In genomic region chr3:12829886-12830784, GRCh38 we compare ENCODE assay signal across 16 cellular contexts. TPM values are rescaled to one million over a fixed set of nuclear protein-coding genes. Genes with fewer than 3 reads are reported as not detected.
DNase-seq lines count a peak whose midpoint lies in the region; ATAC-seq, FAIRE-seq and TF ChIP-seq lines count a peak whose summit lies in the region.
"Had no signal": no experiment of that assay in that cellular context is flagged by ENCODE, and none has a peak within 500 bp of the region (broad histone marks: within the 10 kb centered on the region; RNA-seq: fewer than 3 reads in every experiment).

No MANE protein-coding gene starts in this region.

- BruUV-seq in A673 (replicated peaks; lab: Mats Ljungman, UMichigan) (no TSS peak), K562 (replicated peaks; lab: Mats Ljungman, UMichigan) (no TSS peak)

- H2BK5ac ChIP-seq in H9 (ENCODE audit: insufficient read length, low read length): no peak overlapping the region

- H3K4me3 Mint-ChIP-seq in H9: no peak overlapping the region
- H3K4me3 Mint-ChIP-seq: CD4-positive, CD25-positive, alpha-beta regulatory T cell; stimulated activated effector memory CD8-positive, alpha-beta T cell treated with anti-CD3 and anti-CD28 coated beads, Interleukin-12 subunit alpha, Interleukin-12 subunit beta, amount 100 ng/mL, for 72 hours had no signal

- in situ Hi-C loops in K562 (cut with MboI): no loop called here
- in situ Hi-C loops in KBM-7 (cut with MboI; ENCODE audit: low pct_unique_long_range_greater_than_20kb, low sequenced_read_pairs): no loop called here
- in situ Hi-C loops in ACHN (cut with HindIII; ENCODE audit: low pct_ligation_motif_present, low pct_unique_long_range_greater_than_20kb, low sequenced_read_pairs): no loop called here

- CTCF ChIA-PET in A673 (lab: Charles Lee): interaction anchor here (1.1 kb wide), 1 partner anchor 20 kb away, joined by 12 read pairs; no protein-coding TSS in a partner anchor
- CTCF ChIA-PET in K562 (lab: Yijun Ruan, JAX; ENCODE audit: low intra/inter-chr PET ratio): interaction anchor here (0.8 kb wide), 1 partner anchor 124 kb away, joined by 3 read pairs; no protein-coding TSS in a partner anchor

- H3K27ac ChIP-seq in A673 (ENCODE audit: low read depth, low read length, poor library complexity, severe bottlenecking): peak overlapping the region; percentile 46
- no peak overlapping the region for H3K27ac ChIP-seq in H9 (ENCODE audit: insufficient read length, low read depth, low read length)
- H3K27ac ChIP-seq in K562 (ENCODE audit: extremely low read depth, low read depth, low read length): no peak overlapping the region; the same call in 2 of the 3 replicates
- no peak overlapping the region for H3K27ac ChIP-seq in right lobe of liver

- ATAC-seq in K562: peak; percentile 15
- peak in 3 of 4 donors; percentile 19 to 44 (median 39) for ATAC-seq in right lobe of liver
- ATAC-seq: stimulated activated effector memory CD8-positive, alpha-beta T cell treated with anti-CD3 and anti-CD28 coated beads, Interleukin-12 subunit alpha, Interleukin-12 subunit beta, amount 100 ng/mL, for 72 hours had no signal

- TF ChIP-seq POLR2A in K562 (conservative IDR thresholded peaks at IDR 0.05) (no peak), right lobe of liver (IDR thresholded peaks at IDR 0.05) (no peak)

- no peak overlapping the region for H2AFZ ChIP-seq in H9 (ENCODE audit: low read length)
- H2AFZ ChIP-seq in K562 (ENCODE audit: low read depth, low read length): no peak overlapping the region

- FAIRE-seq in K562 (lab: Jason Lieb, UNC): peak; percentile 35
- FAIRE-seq: frontal cortex had no signal

- H3K27ac Mint-ChIP-seq in H9: peak overlapping the region; percentile 77 to 91 (median 89); a peak in 4 of 7 replicates
- H3K27ac Mint-ChIP-seq: CD4-positive, CD25-positive, alpha-beta regulatory T cell had no signal

- POLR2A ChIA-PET in A673 (lab: Charles Lee; ENCODE audit: low non-redundant PET): interaction anchor here (1.1 kb wide), 1 partner anchor 12 kb away, joined by 3 read pairs; no protein-coding TSS in a partner anchor
- POLR2A ChIA-PET in K562 (lab: Yijun Ruan, JAX): interaction anchor here (0.6 to 11.9 kb wide), 10 partner anchors 8 to 133 kb away, joined by 3 to 108 read pairs (median 5); partner anchors contain the start of gene RPL32

- TF ChIP-seq EP300 in K562 (IDR thresholded peaks at IDR 0.05; ENCODE audit: low read length): no peak

- peak in 1 of 2 experiments; percentile 39; a peak in 1 of 4 replicates for TF ChIP-seq RAD21 in K562 (CRISPR knock-in tag; conservative IDR thresholded peaks at IDR 0.05 in 1 of 2, IDR thresholded peaks at IDR 0.05 in 1 of 2)

- no peaks in the 10 kb centered on the region for H3K9me3 Mint-ChIP-seq in H9
- H3K9me3 Mint-ChIP-seq: CD4-positive, CD25-positive, alpha-beta regulatory T cell; stimulated activated effector memory CD8-positive, alpha-beta T cell treated with anti-CD3 and anti-CD28 coated beads, Interleukin-12 subunit alpha, Interleukin-12 subunit beta, amount 100 ng/mL, for 72 hours had no signal

- H3K9ac ChIP-seq in H9 (ENCODE audit: extremely low read depth, insufficient read length, low read length): no peak overlapping the region
- 0 out of 4 replicates have a peak overlapping the region, but pooled peaks of 1 of the 2 experiments have one; percentile 38 for H3K9ac ChIP-seq in K562 (ENCODE audit: insufficient read depth in 1 of 2, low read depth in 2 of 2, low read length in 2 of 2)

- no peak overlapping the region for H4K91ac ChIP-seq in H9 (ENCODE audit: insufficient read length, low read depth, low read length)

- H3K56ac ChIP-seq in H9 (ENCODE audit: insufficient read length, low read depth, low read length): no peak overlapping the region

- H3K14ac ChIP-seq in H9 (ENCODE audit: insufficient read depth, low read length): no peak overlapping the region

- no peak overlapping the region for H4K8ac ChIP-seq in H9 (replicated peaks; ENCODE audit: insufficient read length, low read depth, low read length)

- no peak overlapping the region for H3K23ac ChIP-seq in H9 (ENCODE audit: insufficient read length, low read depth, low read length)

- H3K4me2 ChIP-seq in H9 (ENCODE audit: insufficient read depth, insufficient read length, low read length) (no peak overlapping the region), K562 (ENCODE audit: insufficient read depth, low read length) (no peak overlapping the region)

- no peaks in the 10 kb centered on the region; the same call in 1 of the 2 replicates for H3K27me3 Mint-ChIP-seq in H9 (ENCODE audit: low read depth)
- H3K27me3 Mint-ChIP-seq: CD4-positive, CD25-positive, alpha-beta regulatory T cell had no signal

- H3K4me1 ChIP-seq in A673 (ENCODE audit: insufficient read depth, low read length, poor library complexity, severe bottlenecking) (no peaks in the 10 kb centered on the region), H9 (ENCODE audit: insufficient read depth, low read length) (no peaks in the 10 kb centered on the region), K562 (replicated peaks in 1 of 2; ENCODE audit: control insufficient read depth in 2 of 2, insufficient read depth in 2 of 2, low read length in 2 of 2) (no peaks in the 10 kb centered on the region; a peak in 1 of 5 replicates), right lobe of liver (no peaks in the 10 kb centered on the region)

- no peak overlapping the region for H3K4ac ChIP-seq in H9 (ENCODE audit: low read depth, low read length)

- peaks cover 27 to 35% of the 10 kb centered on the region in 2 experiments for H3K4me1 Mint-ChIP-seq in H9

- no peak overlapping the region for H3K18ac ChIP-seq in H9 (ENCODE audit: insufficient read length, low read depth, low read length)

- H2BK120ac ChIP-seq in H9 (ENCODE audit: low read depth, low read length, poor library complexity, severe bottlenecking): no peak overlapping the region

- H4K5ac ChIP-seq in H9 (ENCODE audit: insufficient read length, low read depth, low read length): no peak overlapping the region

- H3K4me3 ChIP-seq in A673 (ENCODE audit: low read depth, low read length, poor library complexity, severe bottlenecking) (no peak overlapping the region), K562 (no peak overlapping the region), right lobe of liver (no peak overlapping the region)

- H3K9me1 ChIP-seq in K562 (ENCODE audit: control insufficient read depth, insufficient read depth, low read length): peaks cover 4% of the 10 kb centered on the region

- H3K9me3 ChIP-seq in A673 (ENCODE audit: low read depth, low read length, poor library complexity, severe bottlenecking) (no peaks in the 10 kb centered on the region), H9 (ENCODE audit: control insufficient read depth, low read depth, low read length) (no peaks in the 10 kb centered on the region), K562 (replicated peaks; ENCODE audit: control insufficient read depth, insufficient read depth, low read depth, low read length) (no peaks in the 10 kb centered on the region), right lobe of liver (no peaks in the 10 kb centered on the region)

- peaks cover 19 to 54% (median 47%) of the 10 kb centered on the region in 3 experiments; a peak in 6 of 7 replicates for H3K36me3 Mint-ChIP-seq in H9 (ENCODE audit: insufficient read depth in 1 of 3, low read depth in 3 of 3)

- no peaks in the 10 kb centered on the region for H4K20me1 ChIP-seq in H9 (ENCODE audit: control insufficient read depth, insufficient read depth, insufficient read length)
- H4K20me1 ChIP-seq in K562 (replicated peaks; ENCODE audit: control insufficient read depth, insufficient read depth, low read length): peaks cover 18% of the 10 kb centered on the region

- TF ChIP-seq CTCF in A673 (conservative IDR thresholded peaks at IDR 0.05; ENCODE audit: low read depth, low read length) (no peak), H9 (conservative IDR thresholded peaks at IDR 0.05) (0 out of 3 replicates have a peak, but pooled peaks have one; percentile 19), K562 (IDR thresholded peaks at IDR 0.05 in 2 of 3, conservative IDR thresholded peaks at IDR 0.05 in 1 of 3; ENCODE audit: insufficient read depth in 2 of 3, low read depth in 1 of 3, low read length in 3 of 3) (peak in 2 of 3 experiments; percentile 28 to 44; a peak in 3 of 6 replicates), right lobe of liver (IDR thresholded peaks at IDR 0.05) (no peak)

- DNase-seq in A673 (ENCODE audit: low spot score): no peak
- peak; percentile 52 for DNase-seq in H9
- DNase-seq in K562 (ENCODE audit: extremely low read depth in 1 of 4, low spot score in 3 of 4): peak in 1 of 4 experiments; percentile 35
- no peak for DNase-seq in right lobe of liver
- DNase-seq in SKM-1 (lab: John Stamatoyannopoulos, UW; ENCODE audit: unreplicated experiment): no peak
- DNase-seq in KBM-7: no peak
- DNase-seq in ACHN: no peak
- no peak for DNase-seq in NCI-H2081 treated with DMSO at 0.1 percent for 48 hours (lab: John Stamatoyannopoulos, UW)
- DNase-seq: activated naive CD4-positive, alpha-beta T cell treated with anti-CD3 and anti-CD28 coated beads, Interleukin-2, amount 50 U/mL, for 16 hours; CD4-positive, CD25-positive, alpha-beta regulatory T cell; cortex of kidney; NCI-H1417; NCI-H82; nucleus accumbens had no signal

- no peak overlapping the region for H2BK20ac ChIP-seq in H9 (ENCODE audit: low read depth, low read length, poor library complexity, severe bottlenecking)

- H2BK15ac ChIP-seq in H9 (ENCODE audit: low read depth, low read length): no peak overlapping the region

- no peak overlapping the region for H2AK5ac ChIP-seq in H9 (ENCODE audit: insufficient read length, low read length)

- H3K79me1 ChIP-seq in H9 (ENCODE audit: insufficient read depth, low read depth, low read length, poor library complexity, severe bottlenecking): no peaks in the 10 kb centered on the region

- no peaks in the 10 kb centered on the region for H3K27me3 ChIP-seq in A673 (replicated peaks; ENCODE audit: insufficient read depth, low read depth, low read length, poor library complexity)
- no peaks in the 10 kb centered on the region; the same call in 1 of the 2 replicates for H3K27me3 ChIP-seq in H9 (ENCODE audit: insufficient read depth, low read length)
- H3K27me3 ChIP-seq in K562 (ENCODE audit: control insufficient read depth in 2 of 2, insufficient read depth in 2 of 2, low read length in 2 of 2): no peaks in the 10 kb centered on the region
- no peaks in the 10 kb centered on the region for H3K27me3 ChIP-seq in right lobe of liver

- H3K23me2 ChIP-seq in H9 (ENCODE audit: insufficient read length, low read depth, low read length, poor library complexity, severe bottlenecking): no peaks in the 10 kb centered on the region

- H2BK12ac ChIP-seq in H9 (ENCODE audit: insufficient read length, low read depth, low read length): no peak overlapping the region

- WGBS in H9 (ENCODE audit: extremely low coverage, insufficient read length, low lambda C conversion rate): no CpG with 5 or more reads among the region's 17 CpGs
- 83% methylated on average over 17 of the region's 17 CpGs for WGBS in K562 (ENCODE audit: insufficient coverage, low coverage, missing lambda C conversion rate)
- WGBS in right lobe of liver (ENCODE audit: insufficient coverage, low coverage, low lambda C conversion rate, missing lambda C conversion rate): 63% methylated on average over 9 of the region's 17 CpGs

- intact Hi-C loops in A673 (cut with micrococcal nuclease; ENCODE audit: unreplicated experiment) (no loop called here), K562 (cut with micrococcal nuclease) (loop anchor here (2.0 kb wide), 1 partner anchor 123 kb away; no protein-coding TSS in a partner anchor), right lobe of liver (cut with DNase I) (no loop called here)

- no peak overlapping the region for H3T11ph ChIP-seq in H9 (ENCODE audit: low read length)

- H3K36me3 ChIP-seq in A673 (ENCODE audit: insufficient read depth, low read length, poor library complexity, severe bottlenecking) (peaks cover 46% of the 10 kb centered on the region), K562 (ENCODE audit: control insufficient read depth, insufficient read depth, low read length) (peaks cover 70% of the 10 kb centered on the region), right lobe of liver (peaks cover 0 to 34% (median 11%) of the 10 kb centered on the region in 4 donors)

- H3K79me2 ChIP-seq in H9 (ENCODE audit: insufficient read depth, low read length): no peaks in the 10 kb centered on the region
- H3K79me2 ChIP-seq in K562 (ENCODE audit: control insufficient read depth, insufficient read depth, low read length): no peaks in the 10 kb centered on the region

RNA-seq across cellular contexts. Expression of gene RPL32, which starts 11.2 kb away (rescaled TPM):
- total RNA-seq in A673 (2021) (1,684 and 1,701 TPM in 2 replicates), H9 (2021) (1,982 and 2,021 TPM in 2 replicates), K562 (2014; rRNA removed) (3,132 and 3,347 TPM in 2 replicates), K562 (2014; rRNA removed; fragmentation: Illumina TruSeq; extraction: Trizol) (4,513 and 4,632 TPM in 2 replicates), K562 (2015; rRNA removed; fragmentation: Illumina TruSeq; extraction: Trizol) (4,527 and 4,779 TPM in 2 replicates), K562 (2021) (2,738 and 3,009 TPM in 2 replicates), right lobe of liver (100 to 1,000 TPM; 322 to 555 (median 472) TPM)
- 321 and 449 TPM in 2 replicates for total RNA-seq in K562 (2011; cell fraction: chromatin; rRNA removed; ENCODE audit: low replicate concordance)
- 553 and 562 TPM in 2 replicates for total RNA-seq in K562 (2011; cell fraction: nucleolus; rRNA removed)
- total RNA-seq in K562 (2011; cell fraction: nucleoplasm; rRNA removed): 913 and 2,354 TPM in 2 replicates
- polyA plus RNA-seq in K562 (2011; rRNA removed) (4,861 and 5,231 TPM in 2 replicates), K562 (2014; fragmentation: Illumina TruSeq; extraction: Trizol) (5,815 and 6,200 TPM in 2 replicates), K562 (2014; fragmentation: Nextera tagmentation; extraction: Ambion mirVana) (1,000 to 10,000 TPM; 3,469 to 4,286 TPM), K562 (2014; rRNA removed) (4,142 and 5,104 TPM in 2 replicates)
- 2,530 and 2,776 TPM in 2 replicates for polyA plus RNA-seq in K562 (2011; cell fraction: cytosol; rRNA removed)
- polyA plus RNA-seq in K562 (2011; cell fraction: nucleus; rRNA removed): 1,377 and 2,422 TPM in 2 replicates
- polyA plus RNA-seq in K562 (2012): 4,850 and 6,211 TPM in 2 replicates
- 3,010 and 3,339 TPM in 2 replicates for polyA minus RNA-seq in K562 (2011; rRNA and poly(A)+ RNA removed)
- polyA minus RNA-seq in K562 (2011; cell fraction: cytosol; rRNA and poly(A)+ RNA removed): 1,491 and 1,656 TPM in 2 replicates
- polyA minus RNA-seq in K562 (2011; cell fraction: nucleus; rRNA and poly(A)+ RNA removed): 319 and 489 TPM in 2 replicates

RNA-seq across cellular contexts. Expression of gene CAND2, which starts 33.7 kb away (rescaled TPM):
- total RNA-seq in A673 (2021) (7.6 and 8.2 TPM in 2 replicates), H9 (2021) (10.2 and 10.7 TPM in 2 replicates), K562 (2014; rRNA removed) (6.4 and 7.8 TPM in 2 replicates), K562 (2014; rRNA removed; fragmentation: Illumina TruSeq; extraction: Trizol) (2.5 and 3.1 TPM in 2 replicates), K562 (2015; rRNA removed; fragmentation: Illumina TruSeq; extraction: Trizol) (4.3 and 4.9 TPM in 2 replicates), K562 (2021) (14.2 and 14.9 TPM in 2 replicates), right lobe of liver (1 to 10 TPM in 2 of 6 experiments, under 1 TPM in 4; 0.61 to 4.4 (median 0.77) TPM)
- 16.3 and 50.5 TPM in 2 replicates for total RNA-seq in K562 (2011; cell fraction: chromatin; rRNA removed; ENCODE audit: low replicate concordance)
- 28.2 and 28.5 TPM in 2 replicates for total RNA-seq in K562 (2011; cell fraction: nucleolus; rRNA removed)
- 14.7 and 16.9 TPM in 2 replicates for total RNA-seq in K562 (2011; cell fraction: nucleoplasm; rRNA removed)
- polyA plus RNA-seq in K562 (2011; rRNA removed) (4.6 and 5.0 TPM in 2 replicates), K562 (2014; fragmentation: Illumina TruSeq; extraction: Trizol) (4.2 and 6.5 TPM in 2 replicates), K562 (2014; fragmentation: Nextera tagmentation; extraction: Ambion mirVana) (1 to 10 TPM in 1 of 2 experiments, under 1 TPM in 1; 0.91 to 1.4 TPM), K562 (2014; rRNA removed) (7.6 and 7.7 TPM in 2 replicates)
- polyA plus RNA-seq in K562 (2011; cell fraction: cytosol; rRNA removed): 3.2 and 10.0 TPM in 2 replicates
- 10.2 and 21.2 TPM in 2 replicates for polyA plus RNA-seq in K562 (2011; cell fraction: nucleus; rRNA removed)
- polyA plus RNA-seq in K562 (2012): 6.1 and 10.3 TPM in 2 replicates
- 3.8 and 8.1 TPM in 2 replicates for polyA minus RNA-seq in K562 (2011; rRNA and poly(A)+ RNA removed)
- polyA minus RNA-seq in K562 (2011; cell fraction: cytosol; rRNA and poly(A)+ RNA removed): 7.7 and 7.8 TPM in 2 replicates
- polyA minus RNA-seq in K562 (2011; cell fraction: nucleus; rRNA and poly(A)+ RNA removed): 10.2 and 10.9 TPM in 2 replicates

Comparison
In these comparisons a context has a peak if more than half of its experiments do, and no peak if none do; other contexts are left out.
1. CTCF ChIP-seq: peak in H9 (single experiment) and K562 (2 of 3); none in A673 (single experiment) and right lobe of liver (0 of 4).